ENCODE assay signal across 19 cellular contexts in the genomic region with DNA sequence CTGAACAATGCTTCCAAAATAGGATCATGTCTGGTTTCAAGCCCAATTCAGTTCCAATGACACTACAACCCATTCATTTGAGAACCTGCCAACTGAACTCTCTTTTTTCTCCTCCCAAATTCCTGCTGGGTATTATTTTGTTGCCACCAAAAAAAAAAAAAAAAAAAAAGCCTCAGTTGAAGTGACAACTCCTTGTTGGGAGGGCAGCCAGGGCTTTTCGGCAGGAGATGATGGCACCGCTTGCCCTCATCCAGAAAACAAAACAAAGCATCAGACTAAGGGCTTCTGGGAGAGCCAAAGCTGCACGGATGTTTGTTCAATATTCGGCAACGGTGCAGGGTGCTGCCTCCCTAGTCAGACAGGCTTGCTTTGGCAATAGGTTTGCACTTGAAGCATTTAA. TPM values are rescaled to one million over a fixed set of nuclear protein-coding genes. Genes with fewer than 3 reads are reported as not detected.
DNase-seq lines count a peak whose midpoint lies in the region; TF ChIP-seq lines count a peak whose summit lies in the region.
"Had no signal": no experiment of that assay in that cellular context is flagged by ENCODE, and none has a peak within 500 bp of the region (broad histone marks: within the 10 kb centered on the region; RNA-seq: fewer than 3 reads in every experiment).

No MANE protein-coding gene starts in this region.

- H3K4me3 ChIP-seq in AG10803 (ENCODE audit: low read length) (no peak overlapping the region), parathyroid adenoma (ENCODE audit: low read depth, low read length) (no peak overlapping the region)

- H3K79me2 ChIP-seq in parathyroid adenoma: no peaks in the 10 kb centered on the region

- TF ChIP-seq CTCF in AG10803 (conservative IDR thresholded peaks at IDR 0.05; ENCODE audit: low read length): no peak
- TF ChIP-seq CTCF in parathyroid adenoma (IDR thresholded peaks at IDR 0.05): no peak

- peak overlapping the region; percentile 20 for H2AFZ ChIP-seq in parathyroid adenoma

- no peak overlapping the region for H3K9ac ChIP-seq in parathyroid adenoma
- H3K9ac ChIP-seq: SK-N-SH had no signal

- H3K27ac ChIP-seq in parathyroid adenoma: no peak overlapping the region

- H3K27me3 ChIP-seq in parathyroid adenoma (ENCODE audit: control insufficient read depth, insufficient read depth, low read length): no peaks in the 10 kb centered on the region

- peak; percentile 19 for DNase-seq in AG10803 (ENCODE audit: low read depth)
- peak; percentile 27 for DNase-seq in NCI-H2029 (lab: John Stamatoyannopoulos, UW)
- peak; percentile 56 for DNase-seq in cerebellum (ENCODE audit: low spot score)
- DNase-seq in activated CD4-positive, CD25-positive, alpha-beta regulatory T cell (lab: John Stamatoyannopoulos, UW): no peak
- no peak for DNase-seq in OCI-M1 (lab: John Stamatoyannopoulos, UW)
- DNase-seq in ureter (ENCODE audit: low spot score): no peak
- no peak for DNase-seq in NCI-H1930 (lab: John Stamatoyannopoulos, UW)
- DNase-seq: activated T-cell treated with anti-CD3 and anti-CD28 coated beads, Interleukin-2, amount 50 U/mL, for 48 hours; CD4-positive, alpha-beta T cell; H9; hippocampal formation; mesendoderm; natural killer cell; NCI-H2171; NCI-H748 treated with DMSO at 0.1 percent for 48 hours; PC-3; SK-N-SH; T-helper 9 cell had no signal

- H3K36me3 ChIP-seq in parathyroid adenoma (ENCODE audit: control insufficient read depth, insufficient read depth, low read length): no peaks in the 10 kb centered on the region

- H3K4me2 ChIP-seq in parathyroid adenoma (ENCODE audit: low read length): no peak overlapping the region
- H3K4me2 ChIP-seq: SK-N-SH had no signal

- H3K9me3 ChIP-seq in parathyroid adenoma (ENCODE audit: control insufficient read depth, low read length): no peaks in the 10 kb centered on the region
- H3K9me3 ChIP-seq: SK-N-SH had no signal

- no peaks in the 10 kb centered on the region for H3K4me1 ChIP-seq in parathyroid adenoma

RNA-seq across cellular contexts. Expression of a gene that starts 30.6 kb away (rescaled TPM):
- total RNA-seq in cerebellum (13.3 TPM), ureter (30.6 TPM)

Comparison
In these comparisons a context has a peak if more than half of its experiments do, and no peak if none do; other contexts are left out.
1. DNase-seq: peak in AG10803 (single experiment), NCI-H2029 (single experiment) and cerebellum (single experiment); none in activated CD4-positive, CD25-positive, alpha-beta regulatory T cell (0 of 4), OCI-M1 (single experiment), ureter (single experiment) and NCI-H1930 (0 of 2).